Comparison of ENCODE assay signal across 24 cellular contexts in the genomic region with DNA sequence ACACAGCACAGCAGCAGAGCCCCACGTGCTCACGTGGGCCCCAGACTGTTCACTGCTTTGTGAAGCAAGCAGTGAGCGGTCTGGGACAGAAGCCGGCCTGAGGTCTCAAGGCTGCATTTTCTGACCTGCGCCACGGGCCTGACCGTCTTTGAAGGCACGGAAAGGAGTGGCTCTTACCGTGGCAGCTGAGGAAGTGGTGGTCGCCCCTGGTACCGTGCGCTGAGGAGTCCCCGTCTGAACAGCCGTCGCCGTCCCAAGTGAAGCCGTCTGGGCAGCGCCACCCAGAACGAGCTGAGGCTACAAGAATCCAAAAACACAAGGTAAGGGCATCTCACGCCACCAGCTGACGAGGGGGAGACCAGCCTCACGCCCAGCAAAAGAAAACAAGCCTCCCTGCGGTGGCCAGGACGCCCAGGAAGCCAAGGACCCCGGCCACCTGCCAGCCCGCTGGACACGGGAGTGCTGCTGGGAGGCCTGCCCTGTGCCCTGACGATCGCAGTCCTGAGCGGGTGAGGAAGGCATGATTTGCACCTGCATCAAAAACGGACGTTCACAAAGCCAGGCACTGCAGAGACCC.
"Had no signal": no experiment of that assay in that cellular context is flagged by ENCODE, and none has a peak within 500 bp of the region (broad histone marks: within the 10 kb centered on the region; RNA-seq: fewer than 3 reads in every experiment).

No MANE protein-coding gene starts in this region.

- H3K4me1 ChIP-seq: foreskin keratinocyte had no signal

- H3K27ac ChIP-seq: brain microvascular endothelial cell, coronary artery, esophagus muscularis mucosa, foreskin keratinocyte, gastrocnemius medialis, heart right ventricle, WERI-Rb-1 had no signal

- H3K4me3 ChIP-seq: coronary artery, esophagus muscularis mucosa, gastrocnemius medialis, heart right ventricle had no signal

- DNase-seq: activated B cell treated with CpG ODN at 0.5 μM for 24 hours; activated CD4-positive, alpha-beta T cell treated with anti-CD3 and anti-CD28 coated beads for 48 hours; activated CD4-positive, alpha-beta T cell treated with anti-CD3 and anti-CD28 coated beads, Interleukin-2, amount 50 U/mL, for 1 hour; activated CD4-positive, alpha-beta T cell treated with anti-CD3 and anti-CD28 coated beads, Interleukin-2, amount 50 U/mL, for 48 hours; activated CD8-positive, alpha-beta memory T cell treated with anti-CD3 and anti-CD28 coated beads for 24 hours; activated CD8-positive, alpha-beta T cell treated with anti-CD3 and anti-CD28 coated beads for 36 hours; activated effector memory CD4-positive, alpha-beta T cell treated with Interleukin-2 at 50 U/mL for 16 hours; activated gamma-delta T cell treated with Interleukin-2 at 50 U/mL for 16 hours; activated naive CD4-positive, alpha-beta T cell treated with anti-CD3 and anti-CD28 coated beads, Interleukin-2, amount 50 U/mL, for 16 hours; activated naive CD4-positive, alpha-beta T cell treated with Interleukin-2 at 50 U/mL for 16 hours; activated T-cell treated with anti-CD3 and anti-CD28 coated beads, Interleukin-2, amount 50 U/mL, for 4 hours; brain microvascular endothelial cell; effector CD4-positive, alpha-beta T cell; effector memory CD8-positive, alpha-beta T cell; gastrocnemius medialis; heart right ventricle; T-helper 17 cell; T1000; WERI-Rb-1 had no signal

- H3K27me3 ChIP-seq: brain microvascular endothelial cell, esophagus muscularis mucosa, foreskin keratinocyte, gastrocnemius medialis, heart right ventricle had no signal

- FAIRE-seq: astrocyte, bronchial epithelial cell had no signal

- H3K9me3 ChIP-seq: esophagus muscularis mucosa, gastrocnemius medialis, heart right ventricle had no signal
